2 cellular contexts compared by ENCODE assay signal in genomic region chr1:146049436-146049835, GRCh38.
TF ChIP-seq lines count a peak whose summit lies in the region.

No MANE protein-coding gene starts in this region.

TF ChIP-seq in A549, 52 proteins besides CTCF, POLR2A, EP300 and RAD21 (continued from another document):
- TF ChIP-seq REST (IDR thresholded peaks at IDR 0.05) = no peak
- no peak for TF ChIP-seq ATOH8 (CRISPR knock-in tag; IDR thresholded peaks at IDR 0.05; ENCODE audit: low read depth)
- no peak for TF ChIP-seq HOXA7 (CRISPR knock-in tag; IDR thresholded peaks at IDR 0.05)
- no peak for TF ChIP-seq CEBPB (IDR thresholded peaks at IDR 0.05)
- no peak for TF ChIP-seq PHF8 (IDR thresholded peaks at IDR 0.05; ENCODE audit: borderline replicate concordance, low read depth)
- no peak for TF ChIP-seq MAZ (IDR thresholded peaks at IDR 0.05; ENCODE audit: borderline replicate concordance, low read depth, low read length)
- no peak for TF ChIP-seq CBX8 (IDR thresholded peaks at IDR 0.05)
- TF ChIP-seq, protein P1, sequence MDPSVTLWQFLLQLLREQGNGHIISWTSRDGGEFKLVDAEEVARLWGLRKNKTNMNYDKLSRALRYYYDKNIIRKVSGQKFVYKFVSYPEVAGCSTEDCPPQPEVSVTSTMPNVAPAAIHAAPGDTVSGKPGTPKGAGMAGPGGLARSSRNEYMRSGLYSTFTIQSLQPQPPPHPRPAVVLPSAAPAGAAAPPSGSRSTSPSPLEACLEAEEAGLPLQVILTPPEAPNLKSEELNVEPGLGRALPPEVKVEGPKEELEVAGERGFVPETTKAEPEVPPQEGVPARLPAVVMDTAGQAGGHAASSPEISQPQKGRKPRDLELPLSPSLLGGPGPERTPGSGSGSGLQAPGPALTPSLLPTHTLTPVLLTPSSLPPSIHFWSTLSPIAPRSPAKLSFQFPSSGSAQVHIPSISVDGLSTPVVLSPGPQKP (IDR thresholded peaks at IDR 0.05; ENCODE audit: low read depth, low read length) = no peak

TF ChIP-seq in liver, 16 proteins besides CTCF, POLR2A, EP300 and RAD21 (continued from another document):
- no peak for TF ChIP-seq ZBTB33 (IDR thresholded peaks at IDR 0.05)
- TF ChIP-seq HNF4A (conservative IDR thresholded peaks at IDR 0.05) = no peak
- TF ChIP-seq, protein P2, sequence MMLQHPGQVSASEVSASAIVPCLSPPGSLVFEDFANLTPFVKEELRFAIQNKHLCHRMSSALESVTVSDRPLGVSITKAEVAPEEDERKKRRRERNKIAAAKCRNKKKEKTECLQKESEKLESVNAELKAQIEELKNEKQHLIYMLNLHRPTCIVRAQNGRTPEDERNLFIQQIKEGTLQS (IDR thresholded peaks at IDR 0.05) = no peak
TF ChIP-seq in liver: peak in this region for 0.
